In the genomic region with DNA sequence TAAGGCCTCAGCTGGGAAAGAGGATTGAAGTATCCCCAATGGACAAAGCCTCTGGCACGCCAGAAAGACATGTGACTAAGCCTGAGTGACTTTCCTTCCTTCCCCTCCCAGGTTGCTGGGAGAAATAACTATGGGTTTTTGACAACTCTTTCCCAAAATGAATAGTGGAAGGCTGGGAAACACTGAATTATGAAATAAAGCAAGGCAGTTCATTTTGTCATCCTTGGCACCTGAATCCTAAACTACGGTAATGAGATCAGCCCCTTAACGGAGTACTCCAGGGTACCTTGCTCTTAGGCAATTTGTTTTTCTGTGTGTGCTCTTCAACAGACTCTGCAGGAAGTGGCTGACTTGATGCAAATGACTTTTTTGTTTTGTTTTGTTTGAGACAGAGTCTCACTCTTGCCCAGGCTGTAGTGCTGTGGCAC, we compare ENCODE assay signal across 8 cellular contexts.
A peak's percentile ranks its signal among the peaks of the same experiment; 100 is the strongest.
DNase-seq lines count a peak whose midpoint lies in the region; ATAC-seq lines count a peak whose summit lies in the region.

No MANE protein-coding gene starts in this region.

- DNase-seq in NAMALWA (ENCODE audit: low spot score) (peak; percentile 66), hepatic stellate cell (ENCODE audit: low spot score) (peak; percentile 65), SKM-1 treated with dmso at 0.1 percent for 144 hours (lab: John Stamatoyannopoulos, UW; ENCODE audit: unreplicated experiment) (no peak), NCI-H69 (lab: John Stamatoyannopoulos, UW) (no peak), NOMO-1 treated with DMSO at 0.1 percent for 48 hours (lab: John Stamatoyannopoulos, UW; ENCODE audit: unreplicated experiment) (no peak), DMS153 treated with DMSO at 0.1 percent for 48 hours (lab: John Stamatoyannopoulos, UW; ENCODE audit: unreplicated experiment) (no peak)

- ATAC-seq in GM18498 (IDR thresholded peaks at IDR 0.05; ENCODE audit: unreplicated experiment) (peak; percentile 91), GM21576 (IDR thresholded peaks at IDR 0.05; ENCODE audit: unreplicated experiment) (peak; percentile 86)

Comparison
In these comparisons a context has a peak if more than half of its experiments do, and no peak if none do; other contexts are left out.
1. DNase-seq: peak in NAMALWA (single experiment) and hepatic stellate cell (single experiment); none in SKM-1 treated with dmso at 0.1 percent for 144 hours (single experiment), NCI-H69 (single experiment), NOMO-1 treated with DMSO at 0.1 percent for 48 hours (single experiment) and DMS153 treated with DMSO at 0.1 percent for 48 hours (single experiment).